In the genomic region with DNA sequence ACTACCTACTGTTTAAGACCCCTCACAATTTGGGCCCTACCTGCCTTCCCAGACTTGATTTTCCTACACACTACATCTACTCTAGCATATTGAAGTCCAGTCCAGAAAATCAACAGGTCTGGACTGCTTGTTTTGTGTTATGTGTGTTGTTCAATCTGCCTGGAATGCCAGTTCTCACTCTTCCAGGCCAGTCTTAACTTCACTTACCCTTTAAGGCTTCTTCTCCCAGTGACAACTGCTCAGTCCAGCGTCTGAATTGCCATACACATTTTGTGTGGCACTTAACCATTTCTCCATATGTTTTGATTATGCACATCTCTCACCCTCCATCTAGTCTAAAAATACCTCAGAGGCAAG, we compare ENCODE assay signal across 9 cellular contexts. TPM values are rescaled to one million over a fixed set of nuclear protein-coding genes. Genes with fewer than 3 reads are reported as not detected.
DNase-seq lines count a peak whose midpoint lies in the region; ATAC-seq and TF ChIP-seq lines count a peak whose summit lies in the region.
"Had no signal": no experiment of that assay in that cellular context is flagged by ENCODE, and none has a peak within 500 bp of the region (broad histone marks: within the 10 kb centered on the region; RNA-seq: fewer than 3 reads in every experiment).

No MANE protein-coding gene starts in this region.

- H3K4me2 ChIP-seq in PC-3 (ENCODE audit: low read length), result peak overlapping the region; percentile 92
- peak overlapping the region; percentile 64 for H3K4me2 ChIP-seq in neuronal stem cell (ENCODE audit: insufficient read depth, low read length, poor library complexity, severe bottlenecking)

- H3K4me1 ChIP-seq in PC-3 (ENCODE audit: insufficient read depth, low read length), result peaks cover 11% of the 10 kb centered on the region; the same call in 1 of the 2 replicates
- peaks cover 9 to 18% of the 10 kb centered on the region in 2 donors for H3K4me1 ChIP-seq in neuronal stem cell (ENCODE audit: control insufficient read depth in 2 of 2, insufficient read depth in 1 of 2, low read depth in 1 of 2, low read length in 2 of 2)

- H4K8ac ChIP-seq in neuronal stem cell (ENCODE audit: low read depth, low read length), result no peak overlapping the region

- H3K9me3 Mint-ChIP-seq in effector memory CD8-positive, alpha-beta T cell, result no peaks in the 10 kb centered on the region

- ATAC-seq in PC-3, result no peak
- no peak for ATAC-seq in effector memory CD8-positive, alpha-beta T cell (replicated peaks)
- ATAC-seq in GM21515 (IDR thresholded peaks at IDR 0.05; ENCODE audit: unreplicated experiment), result no peak
- no peak for ATAC-seq in GM19023 (IDR thresholded peaks at IDR 0.05; ENCODE audit: unreplicated experiment)
- no peak for ATAC-seq in HG03025 (IDR thresholded peaks at IDR 0.05; ENCODE audit: low FRiP score, unreplicated experiment)

- peaks cover 9 to 10% of the 10 kb centered on the region in 2 donors for H3K4me1 Mint-ChIP-seq in effector memory CD8-positive, alpha-beta T cell (ENCODE audit: low read depth in 2 of 2)

- peaks cover 14% of the 10 kb centered on the region; the same call in 1 of the 2 replicates for H4K20me1 ChIP-seq in PC-3 (ENCODE audit: low read length)

- intact Hi-C loops in PC-3 (cut with micrococcal nuclease), result no loop called here

- H3K79me1 ChIP-seq in neuronal stem cell (ENCODE audit: low read depth, low read length), result peaks cover 12% of the 10 kb centered on the region

- H3K36me3 Mint-ChIP-seq in effector memory CD8-positive, alpha-beta T cell (ENCODE audit: insufficient read depth), result peaks cover 11% of the 10 kb centered on the region

- peaks cover 16 to 21% of the 10 kb centered on the region in 2 donors for H3K27me3 Mint-ChIP-seq in effector memory CD8-positive, alpha-beta T cell

- no peak for TF ChIP-seq CTCF in PC-3 (conservative IDR thresholded peaks at IDR 0.05; ENCODE audit: low read depth, low read length)

- H2BK120ac ChIP-seq in neuronal stem cell (ENCODE audit: low read depth, low read length), result no peak overlapping the region

- no peak overlapping the region for H4K91ac ChIP-seq in neuronal stem cell (ENCODE audit: low read depth, low read length, poor library complexity)

- H3K27me3 ChIP-seq in PC-3 (ENCODE audit: low read length) (no peaks in the 10 kb centered on the region), neuronal stem cell (ENCODE audit: control insufficient read depth in 3 of 3, insufficient read depth in 3 of 3, low read depth in 1 of 3, low read length in 3 of 3) (peaks cover 0 to 2% (median 0%) of the 10 kb centered on the region in 3 experiments)
- H3K27me3 ChIP-seq: tibial nerve had no signal

- H3K9me3 ChIP-seq in PC-3 (ENCODE audit: low read length) (no peaks in the 10 kb centered on the region), neuronal stem cell (replicated peaks in 1 of 2; ENCODE audit: control insufficient read depth in 2 of 2, insufficient read depth in 1 of 2, low read depth in 1 of 2, low read length in 2 of 2) (no peaks in the 10 kb centered on the region)
- H3K9me3 ChIP-seq: tibial nerve had no signal

- no peak overlapping the region for H3K27ac ChIP-seq in PC-3 (ENCODE audit: low read length)
- H3K27ac ChIP-seq in neuronal stem cell (replicated peaks; ENCODE audit: low read length), result no peak overlapping the region

- no peak overlapping the region for H3K23ac ChIP-seq in neuronal stem cell (ENCODE audit: low read depth, low read length, poor library complexity)

- no peak overlapping the region for H3K4ac ChIP-seq in neuronal stem cell (ENCODE audit: low read length)

- peak overlapping the region; percentile 63 to 77 for H3K4me3 Mint-ChIP-seq in effector memory CD8-positive, alpha-beta T cell

- no peak overlapping the region for H3K14ac ChIP-seq in neuronal stem cell (ENCODE audit: low read length)

- POLR2A ChIA-PET in PC-3 (lab: Charles Lee; ENCODE audit: unreplicated experiment), result no interaction called here

- CTCF ChIA-PET in PC-3 (lab: Charles Lee), result no interaction called here

- H2BK15ac ChIP-seq in neuronal stem cell (ENCODE audit: low read length), result no peak overlapping the region

- H3K27ac Mint-ChIP-seq in effector memory CD8-positive, alpha-beta T cell, result peak overlapping the region in 1 of 2 donors; percentile 0

- no peak overlapping the region for H2BK5ac ChIP-seq in neuronal stem cell (ENCODE audit: low read length)

- no peak overlapping the region for H2AFZ ChIP-seq in PC-3 (ENCODE audit: low read length)
- peak overlapping the region; percentile 91 for H2AFZ ChIP-seq in neuronal stem cell (ENCODE audit: low read length)

- DNase-seq in PC-3 (no peak), neuronal stem cell (ENCODE audit: low spot score) (no peak), NCI-H446 (lab: John Stamatoyannopoulos, UW) (no peak)
- DNase-seq in effector memory CD8-positive, alpha-beta T cell, result no peak

- H3K18ac ChIP-seq in neuronal stem cell (ENCODE audit: low read length), result no peak overlapping the region

- BruUV-seq in PC-3 (replicated peaks; lab: Mats Ljungman, UMichigan), result TSS peak; percentile 55

- peaks cover 60% of the 10 kb centered on the region for H3K79me2 ChIP-seq in PC-3 (ENCODE audit: low read length)

- no peaks in the 10 kb centered on the region for H3K9me2 ChIP-seq in PC-3 (replicated peaks; ENCODE audit: low read length)

- peak overlapping the region; percentile 95 for H3K4me3 ChIP-seq in GM08714 (ENCODE audit: low read length)
- peak overlapping the region; percentile 88 for H3K4me3 ChIP-seq in PC-3 (ENCODE audit: low read length)
- H3K4me3 ChIP-seq in neuronal stem cell (ENCODE audit: low read length in 2 of 2), result peak overlapping the region; percentile 87 to 99

- H2AK5ac ChIP-seq in neuronal stem cell (ENCODE audit: low read depth, low read length), result no peak overlapping the region

- H3F3A ChIP-seq in PC-3 (ENCODE audit: low read length, unreplicated experiment), result no peaks in the 10 kb centered on the region

- H2BK12ac ChIP-seq in neuronal stem cell (ENCODE audit: low read length), result no peak overlapping the region

- H3K9ac ChIP-seq in PC-3 (ENCODE audit: low read length), result peak overlapping the region; percentile 96
- H3K9ac ChIP-seq in neuronal stem cell (ENCODE audit: low read depth, low read length, poor library complexity), result peak overlapping the region; percentile 98

- H3K36me3 ChIP-seq in PC-3 (ENCODE audit: low read depth, low read length) (peaks cover 17% of the 10 kb centered on the region), neuronal stem cell (replicated peaks in 1 of 2; ENCODE audit: control insufficient read depth in 2 of 2, insufficient read depth in 2 of 2, low read length in 2 of 2) (peaks cover 9 to 49% of the 10 kb centered on the region in 2 donors)
- H3K36me3 ChIP-seq: tibial nerve had no signal

- no CpG with 5 or more reads among the region's 1 CpG for WGBS in neuronal stem cell (ENCODE audit: extremely low coverage in 2 of 2, insufficient read length in 2 of 2, insufficient replicate concordance in 1 of 2), 2 donors

RNA-seq across cellular contexts. Expression of a gene that starts 1.1 kb away (rescaled TPM):
- 14.3 and 18.4 TPM in 2 replicates for total RNA-seq in PC-3 (2014; rRNA removed)
- polyA plus RNA-seq in neuronal stem cell (2013, experiment 1 of 2), result 10.9 TPM
- polyA plus RNA-seq in neuronal stem cell (2013, experiment 2 of 2), result 10.9 TPM
